ENCODE assay signal across 1 cellular context in the genomic region with DNA sequence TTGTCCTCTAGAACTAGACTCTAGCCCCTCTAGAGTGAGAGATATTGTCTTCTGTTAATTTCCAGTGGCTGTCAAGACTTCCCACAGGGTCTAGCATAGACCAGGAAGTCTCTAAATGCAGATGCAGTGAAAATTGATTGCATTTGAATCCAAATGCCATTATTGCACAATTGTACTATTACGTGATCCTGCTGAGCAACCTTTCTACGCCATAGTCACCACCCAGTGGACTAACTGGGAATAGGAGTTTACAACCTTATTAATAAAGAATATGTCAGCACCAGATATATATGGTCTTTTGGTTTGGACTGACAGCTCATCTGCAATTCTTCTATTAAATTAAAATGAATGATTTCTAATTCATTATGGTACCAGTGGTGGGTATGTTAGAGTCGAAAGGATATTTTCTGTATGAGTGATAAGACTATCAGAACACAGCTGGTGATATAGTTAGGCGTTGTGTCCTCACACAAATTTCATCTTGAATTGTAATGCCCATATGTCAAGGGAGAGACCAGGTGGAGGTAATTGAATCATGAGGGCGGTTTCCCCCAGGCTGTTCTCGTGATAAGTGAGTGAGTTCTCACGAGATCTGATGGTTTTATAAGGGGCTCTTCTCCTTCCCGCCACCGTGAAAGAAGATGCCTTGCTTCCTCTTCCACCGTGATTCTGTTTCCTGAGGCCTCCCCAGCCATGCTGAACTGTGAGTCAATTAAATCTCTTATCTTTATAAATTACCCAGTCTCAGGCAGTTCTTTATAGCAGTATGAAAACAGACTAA.
TF ChIP-seq lines count a peak whose summit lies in the region.

No MANE protein-coding gene starts in this region.

TF ChIP-seq in HCT116, 20 proteins besides CTCF, POLR2A, EP300 and RAD21 (continued from another document):
- TF ChIP-seq, protein P1, sequence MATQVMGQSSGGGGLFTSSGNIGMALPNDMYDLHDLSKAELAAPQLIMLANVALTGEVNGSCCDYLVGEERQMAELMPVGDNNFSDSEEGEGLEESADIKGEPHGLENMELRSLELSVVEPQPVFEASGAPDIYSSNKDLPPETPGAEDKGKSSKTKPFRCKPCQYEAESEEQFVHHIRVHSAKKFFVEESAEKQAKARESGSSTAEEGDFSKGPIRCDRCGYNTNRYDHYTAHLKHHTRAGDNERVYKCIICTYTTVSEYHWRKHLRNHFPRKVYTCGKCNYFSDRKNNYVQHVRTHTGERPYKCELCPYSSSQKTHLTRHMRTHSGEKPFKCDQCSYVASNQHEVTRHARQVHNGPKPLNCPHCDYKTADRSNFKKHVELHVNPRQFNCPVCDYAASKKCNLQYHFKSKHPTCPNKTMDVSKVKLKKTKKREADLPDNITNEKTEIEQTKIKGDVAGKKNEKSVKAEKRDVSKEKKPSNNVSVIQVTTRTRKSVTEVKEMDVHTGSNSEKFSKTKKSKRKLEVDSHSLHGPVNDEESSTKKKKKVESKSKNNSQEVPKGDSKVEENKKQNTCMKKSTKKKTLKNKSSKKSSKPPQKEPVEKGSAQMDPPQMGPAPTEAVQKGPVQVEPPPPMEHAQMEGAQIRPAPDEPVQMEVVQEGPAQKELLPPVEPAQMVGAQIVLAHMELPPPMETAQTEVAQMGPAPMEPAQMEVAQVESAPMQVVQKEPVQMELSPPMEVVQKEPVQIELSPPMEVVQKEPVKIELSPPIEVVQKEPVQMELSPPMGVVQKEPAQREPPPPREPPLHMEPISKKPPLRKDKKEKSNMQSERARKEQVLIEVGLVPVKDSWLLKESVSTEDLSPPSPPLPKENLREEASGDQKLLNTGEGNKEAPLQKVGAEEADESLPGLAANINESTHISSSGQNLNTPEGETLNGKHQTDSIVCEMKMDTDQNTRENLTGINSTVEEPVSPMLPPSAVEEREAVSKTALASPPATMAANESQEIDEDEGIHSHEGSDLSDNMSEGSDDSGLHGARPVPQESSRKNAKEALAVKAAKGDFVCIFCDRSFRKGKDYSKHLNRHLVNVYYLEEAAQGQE (IDR thresholded peaks at IDR 0.05; ENCODE audit: low read depth), result no peak
- TF ChIP-seq SIN3A (IDR thresholded peaks at IDR 0.05; ENCODE audit: low read depth) (no peak), EGR1 (IDR thresholded peaks at IDR 0.05; ENCODE audit: low read depth) (no peak), EZH2 (IDR thresholded peaks at IDR 0.05) (no peak), CBX3 (IDR thresholded peaks at IDR 0.05; ENCODE audit: low read depth) (no peak), TCF7L2 (IDR thresholded peaks at IDR 0.05; ENCODE audit: borderline replicate concordance, extremely low read depth, insufficient read depth, insufficient read length) (no peak)
